ENCODE assay signal across 11 cellular contexts in the genomic region with DNA sequence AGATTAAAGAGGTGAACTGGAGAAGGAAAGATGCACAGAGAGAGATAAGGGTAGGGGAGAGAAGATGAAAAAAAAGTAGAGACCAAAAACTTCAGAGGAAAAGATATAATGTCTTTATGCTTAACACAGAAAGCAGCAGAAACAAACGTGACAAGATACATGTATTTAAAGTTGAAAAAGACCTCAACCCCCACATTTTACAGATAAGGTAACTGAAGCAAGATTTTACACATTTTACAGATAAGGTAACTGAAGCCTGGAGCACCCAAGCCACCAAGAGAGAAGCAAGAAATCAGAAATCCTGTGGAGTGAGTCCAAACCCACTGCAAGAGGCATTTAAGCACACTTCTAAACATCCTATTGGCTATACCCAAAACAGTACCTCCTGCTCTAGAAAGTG.
"Had no signal": no experiment of that assay in that cellular context is flagged by ENCODE, and none has a peak within 500 bp of the region (broad histone marks: within the 10 kb centered on the region; RNA-seq: fewer than 3 reads in every experiment).

No MANE protein-coding gene starts in this region.

- DNase-seq: activated CD4-positive, alpha-beta T cell treated with anti-CD3 and anti-CD28 coated beads for 1 hour; activated naive CD8-positive, alpha-beta T cell treated with anti-CD3 and anti-CD28 coated beads, Interleukin-2, amount 10 ng/mL, durations not matched to agents 7 days and 5 days; aorta; endodermal cell; hippocampal formation; posterior cingulate gyrus; stimulated activated CD4-positive, alpha-beta T cell treated with anti-CD3 and anti-CD28 coated beads, Interleukin-4, amount 100 ng/mL, for 4 hours; thyroid gland had no signal

- H3K36me3 ChIP-seq: neutrophil had no signal

- H3K4me3 ChIP-seq: right atrium auricular region, skin epidermis, thyroid gland had no signal

- H3K4me3 Mint-ChIP-seq: activated naive CD8-positive, alpha-beta T cell treated with anti-CD3 and anti-CD28 coated beads, Interleukin-2, amount 10 ng/mL, durations not matched to agents 7 days and 5 days; endodermal cell had no signal

- H3K4me1 ChIP-seq: right atrium auricular region, thyroid gland had no signal

- H3K9me3 Mint-ChIP-seq: activated naive CD8-positive, alpha-beta T cell treated with anti-CD3 and anti-CD28 coated beads, Interleukin-2, amount 10 ng/mL, durations not matched to agents 7 days and 5 days; endodermal cell had no signal

- H3K27ac Mint-ChIP-seq: activated naive CD8-positive, alpha-beta T cell treated with anti-CD3 and anti-CD28 coated beads, Interleukin-2, amount 10 ng/mL, durations not matched to agents 7 days and 5 days; endodermal cell had no signal

- H3K27me3 Mint-ChIP-seq: activated naive CD8-positive, alpha-beta T cell treated with anti-CD3 and anti-CD28 coated beads, Interleukin-2, amount 10 ng/mL, durations not matched to agents 7 days and 5 days had no signal

- H3K9me3 ChIP-seq: neutrophil, right atrium auricular region, thyroid gland had no signal

- H3K27me3 ChIP-seq: neutrophil, right atrium auricular region, thyroid gland had no signal
